In genomic region chr2:85702172-85702571, GRCh38 we compare ENCODE assay signal across 1 cellular context.
A peak's percentile ranks its signal among the peaks of the same experiment; 100 is the strongest.
TF ChIP-seq lines count a peak whose summit lies in the region.

No MANE protein-coding gene starts in this region.

TF ChIP-seq in IMR-90, 13 proteins besides CTCF, POLR2A, EP300 and RAD21:
- peak; percentile 98 for TF ChIP-seq FOS (IDR thresholded peaks at IDR 0.05; ENCODE audit: low read depth, low read length)
- no peak for TF ChIP-seq USF2 (IDR thresholded peaks at IDR 0.05; ENCODE audit: low read depth, low read length)
- peak; percentile 10; the same call in 1 of the 2 replicates for TF ChIP-seq BHLHE40 (IDR thresholded peaks at IDR 0.05; ENCODE audit: low read depth, low read length)
- peak; percentile 31 for TF ChIP-seq RCOR1 (IDR thresholded peaks at IDR 0.05; ENCODE audit: insufficient replicate concordance, low read length)
- no peak for TF ChIP-seq SMC3 (IDR thresholded peaks at IDR 0.05; ENCODE audit: low read depth, low read length)
- TF ChIP-seq CEBPB (IDR thresholded peaks at IDR 0.05; ENCODE audit: low read depth, low read length): peak; percentile 92
- no peak for TF ChIP-seq MAZ (IDR thresholded peaks at IDR 0.05; ENCODE audit: borderline replicate concordance, low read depth, low read length)
